14 cellular contexts compared by ENCODE assay signal in genomic region chr11:128482092-128482491, GRCh38.
DNase-seq lines count a peak whose midpoint lies in the region; ATAC-seq and TF ChIP-seq lines count a peak whose summit lies in the region.
"Had no signal": no experiment of that assay in that cellular context is flagged by ENCODE, and none has a peak within 500 bp of the region (broad histone marks: within the 10 kb centered on the region; RNA-seq: fewer than 3 reads in every experiment).

No MANE protein-coding gene starts in this region.

- H3K4me3 ChIP-seq in ACC112 (ENCODE audit: low read depth, low read length) = peak overlapping the region; percentile 64
- no peak overlapping the region for H3K4me3 ChIP-seq in body of pancreas

- H3K27ac ChIP-seq in ACC112 (ENCODE audit: low read depth, low read length) (peak overlapping the region; percentile 90), body of pancreas (no peak overlapping the region), substantia nigra (ENCODE audit: low read depth, low read length, poor library complexity, severe bottlenecking) (no peak overlapping the region)
- H3K27ac ChIP-seq: VCaP had no signal

- H3K36me3 Mint-ChIP-seq in HFFc6 (ENCODE audit: low read depth) = peaks cover 83% of the 10 kb centered on the region
- H3K36me3 Mint-ChIP-seq in natural killer cell = peaks cover 68% of the 10 kb centered on the region
- H3K36me3 Mint-ChIP-seq: brain had no signal

- H2AFZ ChIP-seq in ACC112 (ENCODE audit: low read length, unreplicated experiment) = no peak overlapping the region

- H3K9me3 ChIP-seq in body of pancreas = no peaks in the 10 kb centered on the region

- DNase-seq in HFFc6 (no peak), amniotic epithelial cell (ENCODE audit: low read depth) (peak; percentile 20), natural killer cell (no peak), omental fat pad (ENCODE audit: low spot score) (no peak), body of pancreas (no peak), inferior parietal cortex (ENCODE audit: extremely low spot score) (no peak), substantia nigra (lab: John Stamatoyannopoulos, UW) (no peak)
- DNase-seq: KG1; NCI-H748 treated with DMSO at 0.1 percent for 48 hours; stimulated activated CD4-positive, alpha-beta T cell treated with anti-CD3 and anti-CD28 coated beads, Interleukin-15, amount 100 ng/mL, for 24 hours had no signal

- TF ChIP-seq CTCF in HFFc6 (IDR thresholded peaks at IDR 0.05) (no peak), natural killer cell (IDR thresholded peaks at IDR 0.05) (no peak), omental fat pad (IDR thresholded peaks at IDR 0.05) (no peak), body of pancreas (IDR thresholded peaks at IDR 0.05) (no peak)

- no peaks in the 10 kb centered on the region for H3K9me3 Mint-ChIP-seq in HFFc6
- H3K9me3 Mint-ChIP-seq in natural killer cell = no peaks in the 10 kb centered on the region
- H3K9me3 Mint-ChIP-seq: brain, mesothelial cell of epicardium had no signal

- H3K27me3 ChIP-seq in ACC112 (ENCODE audit: insufficient read depth, low read length) = no peaks in the 10 kb centered on the region
- no peaks in the 10 kb centered on the region for H3K27me3 ChIP-seq in body of pancreas

- ATAC-seq in natural killer cell = peak in 2 of 3 donors; percentile 4 to 10
- no peak for ATAC-seq in omental fat pad (ENCODE audit: low FRiP score)
- no peak for ATAC-seq in body of pancreas

- H3K27ac Mint-ChIP-seq in HFFc6 (peak overlapping the region; percentile 79), natural killer cell (peak overlapping the region; percentile 98 to 99)
- H3K27ac Mint-ChIP-seq: brain, mesothelial cell of epicardium had no signal

- peaks cover 76% of the 10 kb centered on the region for H3K36me3 ChIP-seq in ACC112 (ENCODE audit: insufficient read depth, low read length)
- peaks cover 0 to 6% of the 10 kb centered on the region in 2 donors for H3K36me3 ChIP-seq in body of pancreas (replicated peaks in 1 of 2; ENCODE audit: insufficient read depth in 1 of 2, low read depth in 2 of 2)

- H3K4me1 Mint-ChIP-seq in HFFc6 (ENCODE audit: low read depth) = peaks cover 94% of the 10 kb centered on the region
- H3K4me1 Mint-ChIP-seq in natural killer cell = peaks cover 97 to 99% of the 10 kb centered on the region in 2 donors
- H3K4me1 Mint-ChIP-seq: brain had no signal

- no peak overlapping the region for H3K4me3 Mint-ChIP-seq in HFFc6
- H3K4me3 Mint-ChIP-seq in natural killer cell = peak overlapping the region; percentile 77
- H3K4me3 Mint-ChIP-seq: brain, mesothelial cell of epicardium had no signal

- H3K79me2 ChIP-seq in ACC112 (ENCODE audit: control insufficient read depth, insufficient read depth, low read length, unreplicated experiment) = peaks cover 98% of the 10 kb centered on the region

- peaks cover 69% of the 10 kb centered on the region for H3K4me1 ChIP-seq in ACC112 (ENCODE audit: control insufficient read depth, insufficient read depth, low read length, unreplicated experiment)
- peaks cover 7% of the 10 kb centered on the region for H3K4me1 ChIP-seq in body of pancreas

- no peak for TF ChIP-seq POLR2A in body of pancreas (IDR thresholded peaks at IDR 0.05)

- H3K27me3 Mint-ChIP-seq in HFFc6 (ENCODE audit: insufficient read depth) = peaks cover 4% of the 10 kb centered on the region; the same call in 1 of the 2 replicates
- no peaks in the 10 kb centered on the region for H3K27me3 Mint-ChIP-seq in natural killer cell (ENCODE audit: low read depth in 2 of 2)

- intact Hi-C loops in natural killer cell (cut with micrococcal nuclease) = loop anchor here (1.0 to 2.0 kb wide), 3 partner anchors 10 to 158 kb away; no protein-coding TSS in a partner anchor
- intact Hi-C loops in body of pancreas (cut with DNase I) = no loop called here

- WGBS in body of pancreas, 2 donors = 82 to 95% methylated on average over 3 of the region's 3 CpGs

Comparison
In these comparisons a context has a peak if more than half of its experiments do, and no peak if none do; other contexts are left out.
1. ATAC-seq: peak in natural killer cell (2 of 3); none in omental fat pad (single experiment) and body of pancreas (single experiment).